ENCODE assay signal across 1 cellular context in the genomic region with DNA sequence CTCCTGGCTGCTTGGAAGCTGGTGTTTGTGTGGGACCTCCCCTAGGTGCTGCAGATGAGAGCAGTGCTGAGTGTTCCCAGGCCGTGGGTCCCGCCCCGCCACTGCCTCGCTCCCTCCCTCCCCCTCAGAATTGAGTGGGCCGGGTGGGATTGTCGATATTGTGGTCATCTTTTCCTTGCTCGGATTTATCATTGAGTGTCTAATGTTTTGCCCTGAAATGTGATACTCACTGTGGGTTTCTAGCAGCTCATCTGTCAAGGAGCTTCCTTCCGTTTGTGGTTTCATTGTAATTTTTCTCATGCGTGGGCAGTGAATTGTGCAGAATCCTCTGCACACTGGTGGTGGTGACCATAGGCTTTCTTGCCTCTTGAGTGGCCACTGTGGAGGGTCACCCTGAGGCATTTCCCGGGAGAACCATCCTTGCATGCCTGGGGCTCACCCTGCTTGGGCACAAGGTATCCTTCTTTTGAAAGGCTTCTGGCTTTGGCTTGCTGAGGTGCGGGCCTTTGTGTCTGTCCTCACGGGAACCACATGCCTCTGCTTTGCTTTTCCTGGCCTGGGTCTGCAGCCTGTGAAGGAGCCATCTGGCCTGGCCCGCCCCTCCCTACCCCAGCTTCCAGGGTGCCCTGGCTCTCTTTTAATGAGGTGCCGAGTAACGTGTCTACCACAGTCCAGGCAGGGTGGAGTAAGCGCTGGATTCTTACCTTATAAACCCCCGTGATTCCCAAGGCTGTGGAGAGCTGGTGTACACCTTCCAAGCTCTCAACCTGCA.
TF ChIP-seq lines count a peak whose summit lies in the region.

No MANE protein-coding gene starts in this region.

TF ChIP-seq in IMR-90, 13 proteins besides CTCF, POLR2A, EP300 and RAD21:
- TF ChIP-seq SMC3 (IDR thresholded peaks at IDR 0.05; ENCODE audit: low read depth, low read length) (no peak), MAZ (IDR thresholded peaks at IDR 0.05; ENCODE audit: borderline replicate concordance, low read depth, low read length) (peak; percentile 51; the same call in 1 of the 2 replicates), CEBPB (IDR thresholded peaks at IDR 0.05; ENCODE audit: low read depth, low read length) (no peak), FOS (IDR thresholded peaks at IDR 0.05; ENCODE audit: low read depth, low read length) (no peak), RFX5 (IDR thresholded peaks at IDR 0.05; ENCODE audit: low read depth, low read length) (no peak)
- TF ChIP-seq, protein P1, sequence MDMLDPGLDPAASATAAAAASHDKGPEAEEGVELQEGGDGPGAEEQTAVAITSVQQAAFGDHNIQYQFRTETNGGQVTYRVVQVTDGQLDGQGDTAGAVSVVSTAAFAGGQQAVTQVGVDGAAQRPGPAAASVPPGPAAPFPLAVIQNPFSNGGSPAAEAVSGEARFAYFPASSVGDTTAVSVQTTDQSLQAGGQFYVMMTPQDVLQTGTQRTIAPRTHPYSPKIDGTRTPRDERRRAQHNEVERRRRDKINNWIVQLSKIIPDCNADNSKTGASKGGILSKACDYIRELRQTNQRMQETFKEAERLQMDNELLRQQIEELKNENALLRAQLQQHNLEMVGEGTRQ (IDR thresholded peaks at IDR 0.05; ENCODE audit: low read depth, low read length): no peak
